ENCODE assay signal across 8 cellular contexts in genomic region chr14:105491366-105492006, GRCh38. TPM values are rescaled to one million over a fixed set of nuclear protein-coding genes. Genes with fewer than 3 reads are reported as not detected.
A peak's percentile ranks its signal among the peaks of the same experiment; 100 is the strongest.
DNase-seq lines count a peak whose midpoint lies in the region; ATAC-seq lines count a peak whose summit lies in the region.

No MANE protein-coding gene starts in this region.

- DNase-seq in Caki2 (ENCODE audit: low read depth): peak; percentile 42
- peak; percentile 54 for DNase-seq in NT2/D1 (ENCODE audit: low read depth, low spot score)
- peak; percentile 82 for DNase-seq in activated T-cell treated with anti-CD3 and anti-CD28 coated beads for 24 hours (ENCODE audit: low read depth)
- peak; percentile 75 to 88 (median 79) for DNase-seq in naive thymus-derived CD8-positive, alpha-beta T cell

- H3K4me3 Mint-ChIP-seq in naive thymus-derived CD8-positive, alpha-beta T cell: peak overlapping the region; percentile 77 to 94 (median 87)
- peak overlapping the region; percentile 84 for H3K4me3 Mint-ChIP-seq in stimulated activated naive CD8-positive, alpha-beta T cell treated with anti-CD3 and anti-CD28 coated beads, Interleukin-15, Interleukin-2, amounts not matched to agents 100 ng/mL and 50 ng/mL, for 24 hours

- no peaks in the 10 kb centered on the region for H3K36me3 Mint-ChIP-seq in naive thymus-derived CD8-positive, alpha-beta T cell
- no peaks in the 10 kb centered on the region for H3K36me3 Mint-ChIP-seq in stimulated activated naive CD8-positive, alpha-beta T cell treated with anti-CD3 and anti-CD28 coated beads, Interleukin-15, Interleukin-2, amounts not matched to agents 100 ng/mL and 50 ng/mL, for 24 hours (ENCODE audit: low read depth)

- H3K27me3 Mint-ChIP-seq in naive thymus-derived CD8-positive, alpha-beta T cell: peaks cover 0 to 4% (median 0%) of the 10 kb centered on the region in 5 donors
- H3K27me3 Mint-ChIP-seq in stimulated activated naive CD8-positive, alpha-beta T cell treated with anti-CD3 and anti-CD28 coated beads, Interleukin-15, Interleukin-2, amounts not matched to agents 100 ng/mL and 50 ng/mL, for 24 hours: no peaks in the 10 kb centered on the region

- H3K9me3 Mint-ChIP-seq in naive thymus-derived CD8-positive, alpha-beta T cell: no peaks in the 10 kb centered on the region
- H3K9me3 Mint-ChIP-seq in stimulated activated naive CD8-positive, alpha-beta T cell treated with anti-CD3 and anti-CD28 coated beads, Interleukin-15, Interleukin-2, amounts not matched to agents 100 ng/mL and 50 ng/mL, for 24 hours: no peaks in the 10 kb centered on the region

- peaks cover 41% of the 10 kb centered on the region for H3K36me3 ChIP-seq in NT2/D1 (ENCODE audit: insufficient read depth, insufficient read length, low read length)

- H3K27ac Mint-ChIP-seq in naive thymus-derived CD8-positive, alpha-beta T cell: peak overlapping the region; percentile 78 to 99 (median 96)
- peak overlapping the region; percentile 87 for H3K27ac Mint-ChIP-seq in stimulated activated naive CD8-positive, alpha-beta T cell treated with anti-CD3 and anti-CD28 coated beads, Interleukin-15, Interleukin-2, amounts not matched to agents 100 ng/mL and 50 ng/mL, for 24 hours

- peaks cover 2% of the 10 kb centered on the region for H3K27me3 ChIP-seq in NT2/D1 (ENCODE audit: insufficient read depth, insufficient read length)

- H3K4me1 ChIP-seq in NT2/D1 (ENCODE audit: insufficient read depth, insufficient read length): peaks cover 26% of the 10 kb centered on the region

- peak; percentile 3 for ATAC-seq in HG02759 (IDR thresholded peaks at IDR 0.05; ENCODE audit: unreplicated experiment)
- peak; percentile 49 for ATAC-seq in esophagus mucosa
- ATAC-seq in naive thymus-derived CD8-positive, alpha-beta T cell: peak; percentile 9 to 16
- ATAC-seq in GM18511 (IDR thresholded peaks at IDR 0.05; ENCODE audit: unreplicated experiment): no peak

- H3K9me3 ChIP-seq in NT2/D1 (ENCODE audit: insufficient read depth, low read length): no peaks in the 10 kb centered on the region

- POLR2A ChIA-PET in naive thymus-derived CD8-positive, alpha-beta T cell (lab: Charles Lee): interaction anchor here (1.5 to 5.3 kb wide), 6 partner anchors 12 to 177 kb away, joined by 5 to 165 read pairs (median 30); partner anchors contain the start of genes PACS2, TEX22 and TMEM121

- H3K4me1 Mint-ChIP-seq in naive thymus-derived CD8-positive, alpha-beta T cell: peaks cover 10 to 32% (median 24%) of the 10 kb centered on the region in 4 donors
- peaks cover 19% of the 10 kb centered on the region for H3K4me1 Mint-ChIP-seq in stimulated activated naive CD8-positive, alpha-beta T cell treated with anti-CD3 and anti-CD28 coated beads, Interleukin-15, Interleukin-2, amounts not matched to agents 100 ng/mL and 50 ng/mL, for 24 hours (ENCODE audit: low read depth)

- peak overlapping the region; percentile 81 for H3K9ac ChIP-seq in NT2/D1 (ENCODE audit: insufficient read length, low read depth)

- H3K4me3 ChIP-seq in NT2/D1 (ENCODE audit: insufficient read length, low read depth): peak overlapping the region; percentile 86

- in situ Hi-C loops in Caki2 (cut with HindIII; ENCODE audit: low pct_unique_long_range_greater_than_20kb, low sequenced_read_pairs): no loop called here

RNA-seq across cellular contexts. Expression of gene TEDC1, which starts 0.4 kb away (rescaled TPM):
- total RNA-seq in Caki2 (2014; rRNA removed; shearing (Covaris generic); ENCODE audit: low replicate concordance): 54.2 and 55.3 TPM in 2 replicates
- total RNA-seq in esophagus mucosa: 8.9 TPM
- total RNA-seq in naive thymus-derived CD8-positive, alpha-beta T cell: 10 to 100 TPM; 22.2 to 25.0 TPM
- 10 to 100 TPM in 1 of 3 donors, 1 to 10 TPM in 2; 7.2 to 10.1 (median 7.6) TPM for polyA plus RNA-seq in naive thymus-derived CD8-positive, alpha-beta T cell

RNA-seq across cellular contexts. Expression of gene CRIP1, which starts 4.8 kb away (rescaled TPM):
- total RNA-seq in Caki2 (2014; rRNA removed; shearing (Covaris generic); ENCODE audit: low replicate concordance): not detected in 2 replicates
- 42.6 TPM for total RNA-seq in esophagus mucosa
- total RNA-seq in naive thymus-derived CD8-positive, alpha-beta T cell: 10 to 100 TPM; 96.5 to 98.1 TPM
- polyA plus RNA-seq in naive thymus-derived CD8-positive, alpha-beta T cell: 100 to 1,000 TPM; 342 to 784 (median 530) TPM

RNA-seq across cellular contexts. Expression of gene CRIP2, which starts 16.9 kb away (rescaled TPM):
- total RNA-seq in Caki2 (2014; rRNA removed; shearing (Covaris generic); ENCODE audit: low replicate concordance): 181 and 245 TPM in 2 replicates
- 51.5 TPM for total RNA-seq in esophagus mucosa
- total RNA-seq in naive thymus-derived CD8-positive, alpha-beta T cell: 1 to 10 TPM; 2.2 to 2.3 TPM
- 10 to 100 TPM; 21.1 to 86.9 (median 28.3) TPM for polyA plus RNA-seq in naive thymus-derived CD8-positive, alpha-beta T cell

RNA-seq across cellular contexts. Expression of gene TMEM121, which starts 34.9 kb away (rescaled TPM):
- total RNA-seq in Caki2 (2014; rRNA removed; shearing (Covaris generic); ENCODE audit: low replicate concordance): 9.1 and 21.2 TPM in 2 replicates
- total RNA-seq in esophagus mucosa: 0.48 TPM
- 1 to 10 TPM; 5.5 to 6.6 TPM for total RNA-seq in naive thymus-derived CD8-positive, alpha-beta T cell
- polyA plus RNA-seq in naive thymus-derived CD8-positive, alpha-beta T cell: 1 to 10 TPM; 1.6 to 4.4 (median 4.3) TPM

Comparison
In these comparisons a context has a peak if more than half of its experiments do, and no peak if none do; other contexts are left out.
1. RNA of gene CRIP1, which starts 4.8 kb away (total RNA-seq): 96.5 to 98.1 TPM in naive thymus-derived CD8-positive, alpha-beta T cell and 42.6 TPM in esophagus mucosa (single experiment); not detected in Caki2; every median in the first group is over 10 times any median in the second.
2. RNA of gene CRIP2, which starts 16.9 kb away (total RNA-seq): 181 to 245 TPM in Caki2 and 51.5 TPM in esophagus mucosa (single experiment); 2.2 to 2.3 TPM in naive thymus-derived CD8-positive, alpha-beta T cell; every median in the first group is over 10 times any median in the second.
3. Peak in every context shown above with its lines, with median percentiles within 50 percentile points of each other: DNase-seq.